Comparison of ENCODE assay signal across 17 cellular contexts in genomic region chr10:6008497-6009142, GRCh38. TPM values are rescaled to one million over a fixed set of nuclear protein-coding genes. Genes with fewer than 3 reads are reported as not detected.
DNase-seq lines count a peak whose midpoint lies in the region; ATAC-seq and TF ChIP-seq lines count a peak whose summit lies in the region.
"Had no signal": no experiment of that assay in that cellular context is flagged by ENCODE, and none has a peak within 500 bp of the region (broad histone marks: within the 10 kb centered on the region; RNA-seq: fewer than 3 reads in every experiment).

No MANE protein-coding gene starts in this region.

- H3K4me1 ChIP-seq in esophagus squamous epithelium (peaks cover 0 to 18% (median 3%) of the 10 kb centered on the region in 3 donors), lung (ENCODE audit: control insufficient read depth in 2 of 2, insufficient read depth in 2 of 2, low read length in 2 of 2) (peaks cover 0 to 3% of the 10 kb centered on the region in 2 donors), upper lobe of left lung (peaks cover 0 to 4% (median 0%) of the 10 kb centered on the region in 4 donors)

- H3K27me3 ChIP-seq in esophagus squamous epithelium (no peaks in the 10 kb centered on the region), lung (ENCODE audit: control insufficient read depth, insufficient read depth) (no peaks in the 10 kb centered on the region), upper lobe of left lung (no peaks in the 10 kb centered on the region)

- H3K36me3 Mint-ChIP-seq in activated naive CD4-positive, alpha-beta T cell treated with anti-CD3 and anti-CD28 coated beads, Interleukin-2, amount 50 U/mL, for 72 hours: peaks cover 10 to 32% of the 10 kb centered on the region in 2 donors
- H3K36me3 Mint-ChIP-seq: brain had no signal

- H3K9me3 Mint-ChIP-seq in activated naive CD4-positive, alpha-beta T cell treated with anti-CD3 and anti-CD28 coated beads, Interleukin-2, amount 50 U/mL, for 72 hours: peaks cover 0 to 4% of the 10 kb centered on the region in 2 donors

- intact Hi-C loops in esophagus squamous epithelium (cut with DNase I): no loop called here

- TF ChIP-seq POLR2A in esophagus squamous epithelium (IDR thresholded peaks at IDR 0.05): no peak
- TF ChIP-seq POLR2A in upper lobe of left lung (IDR thresholded peaks at IDR 0.05): no peak

- H3K27ac ChIP-seq in esophagus squamous epithelium: peak overlapping the region; percentile 6 to 70 (median 38)
- peak overlapping the region; percentile 9 to 40 for H3K27ac ChIP-seq in lung (ENCODE audit: low read depth in 1 of 2, low read length in 1 of 2)
- H3K27ac ChIP-seq in upper lobe of left lung: peak overlapping the region; percentile 5 to 40 (median 18)

- 33 to 34% methylated on average over 5 of the region's 5 CpGs for WGBS in esophagus squamous epithelium, 2 donors
- WGBS in lung, 2 donors: 68 to 79% methylated on average over 5 of the region's 5 CpGs
- WGBS in upper lobe of left lung, 2 donors: 66 to 70% methylated on average over 5 of the region's 5 CpGs

- TF ChIP-seq CTCF in esophagus squamous epithelium (IDR thresholded peaks at IDR 0.05): no peak
- TF ChIP-seq CTCF in lung (IDR thresholded peaks at IDR 0.05; ENCODE audit: control extremely low read depth, extremely low read depth): no peak
- no peak for TF ChIP-seq CTCF in upper lobe of left lung (IDR thresholded peaks at IDR 0.05)

- peaks cover 0 to 12% (median 6%) of the 10 kb centered on the region in 3 donors for H3K9me3 ChIP-seq in esophagus squamous epithelium
- peaks cover 3% of the 10 kb centered on the region in 2 donors for H3K9me3 ChIP-seq in lung (ENCODE audit: control insufficient read depth in 2 of 2, insufficient read depth in 1 of 2, low read length in 1 of 2)
- peaks cover 0 to 8% (median 0%) of the 10 kb centered on the region in 4 donors for H3K9me3 ChIP-seq in upper lobe of left lung

- no peaks in the 10 kb centered on the region for H3K36me3 ChIP-seq in esophagus squamous epithelium
- no peaks in the 10 kb centered on the region for H3K36me3 ChIP-seq in lung (ENCODE audit: control insufficient read depth in 2 of 2, insufficient read depth in 2 of 2, low read length in 2 of 2)
- no peaks in the 10 kb centered on the region for H3K36me3 ChIP-seq in upper lobe of left lung

- peak overlapping the region in 2 of 4 donors; percentile 19 to 48 for H3K4me3 ChIP-seq in esophagus squamous epithelium
- H3K4me3 ChIP-seq in lung: no peak overlapping the region
- peak overlapping the region in 2 of 4 donors; percentile 3 to 14 for H3K4me3 ChIP-seq in upper lobe of left lung

- ATAC-seq in activated naive CD4-positive, alpha-beta T cell treated with anti-CD3 and anti-CD28 coated beads, Interleukin-2, amount 50 U/mL, for 72 hours: no peak
- ATAC-seq in lung (ENCODE audit: insufficient read depth, low FRiP score) (no peak), upper lobe of left lung (ENCODE audit: low FRiP score in 2 of 2) (no peak)

- DNase-seq in activated naive CD4-positive, alpha-beta T cell treated with anti-CD3 and anti-CD28 coated beads, Interleukin-2, amount 50 U/mL, for 72 hours (ENCODE audit: low spot score in 2 of 2): no peak
- DNase-seq in activated naive CD4-positive, alpha-beta T cell (lab: John Stamatoyannopoulos, UW): no peak
- DNase-seq in esophagus squamous epithelium (lab: John Stamatoyannopoulos, UW): no peak
- no peak for DNase-seq in lung (ENCODE audit: low spot score)
- no peak for DNase-seq in upper lobe of left lung
- DNase-seq in kidney tubule cell (ENCODE audit: low spot score): no peak
- DNase-seq in SIG-M5 treated with dmso at 0.1 percent for 504 hours (lab: John Stamatoyannopoulos, UW; ENCODE audit: unreplicated experiment): no peak
- DNase-seq in NCI-H510A treated with DMSO at 0.1 percent for 48 hours (lab: John Stamatoyannopoulos, UW): no peak
- DNase-seq: activated CD4-positive, alpha-beta memory T cell treated with anti-CD3 and anti-CD28 coated beads, Interleukin-2, amount 10 ng/mL, durations not matched to agents 7 days and 5 days; activated gamma-delta T cell treated with Interleukin-2 at 50 U/mL for 16 hours; Calu3; effector CD8-positive, alpha-beta T cell; NCI-H1694 treated with DMSO at 0.1 percent for 48 hours; NCI-H446 treated with DMSO at 0.1 percent for 48 hours; occipital lobe had no signal

- H3K27ac Mint-ChIP-seq in activated naive CD4-positive, alpha-beta T cell treated with anti-CD3 and anti-CD28 coated beads, Interleukin-2, amount 50 U/mL, for 72 hours: peak overlapping the region; percentile 30 to 86
- H3K27ac Mint-ChIP-seq: activated CD4-positive, alpha-beta memory T cell treated with anti-CD3 and anti-CD28 coated beads, Interleukin-2, amount 10 ng/mL, durations not matched to agents 7 days and 5 days; brain had no signal

- no peak for TF ChIP-seq EP300 in upper lobe of left lung (IDR thresholded peaks at IDR 0.05)

RNA-seq across cellular contexts. Expression of gene IL15RA, which starts 31.3 kb away (rescaled TPM):
- 10 to 100 TPM in 1 of 2 donors, 1 to 10 TPM in 1; 6.6 to 16.7 TPM for total RNA-seq in activated naive CD4-positive, alpha-beta T cell treated with anti-CD3 and anti-CD28 coated beads, Interleukin-2, amount 50 U/mL, for 72 hours
- total RNA-seq in esophagus squamous epithelium (10 to 100 TPM in 2 of 4 donors, 1 to 10 TPM in 2; 7.1 to 15.6 (median 11.0) TPM), lung (10 to 100 TPM; 13.2 to 40.0 TPM), upper lobe of left lung (10 to 100 TPM; 28.0 to 72.6 (median 35.1) TPM)
- 10 to 100 TPM; 25.5 to 67.7 TPM for polyA plus RNA-seq in lung
- total RNA-seq: frontal cortex, occipital lobe had no signal

RNA-seq across cellular contexts. Expression of gene IL2RA, which starts 53.5 kb away (rescaled TPM):
- total RNA-seq in activated naive CD4-positive, alpha-beta T cell treated with anti-CD3 and anti-CD28 coated beads, Interleukin-2, amount 50 U/mL, for 72 hours: 100 to 1,000 TPM; 531 to 706 TPM
- total RNA-seq in esophagus squamous epithelium: 1 to 10 TPM in 2 of 4 donors, under 1 TPM in 1, not detected in 1; 0.70 to 3.8 (median 3.0) TPM
- 1 to 10 TPM; 1.2 to 5.7 TPM for total RNA-seq in lung
- polyA plus RNA-seq in lung: 10 to 100 TPM in 1 of 2 donors, under 1 TPM in 1; 0.24 to 10.3 TPM
- 1 to 10 TPM in 4 of 6 donors, under 1 TPM in 1, not detected in 1; 0.91 to 8.4 (median 4.0) TPM for total RNA-seq in upper lobe of left lung
- total RNA-seq: Calu3, frontal cortex, occipital lobe had no signal

Comparison
In these comparisons a context has a peak if more than half of its experiments do, and no peak if none do; other contexts are left out.
1. RNA of gene IL2RA, which starts 53.5 kb away (total RNA-seq): 531 to 706 TPM in activated naive CD4-positive, alpha-beta T cell treated with anti-CD3 and anti-CD28 coated beads, Interleukin-2, amount 50 U/mL, for 72 hours; 1.2 to 5.7 TPM in lung, 0.91 to 8.4 TPM in upper lobe of left lung and 0.70 to 3.8 TPM in esophagus squamous epithelium; every median in the first group is over 10 times any median in the second.
2. Peak in every context shown above with its lines, with median percentiles within 50 percentile points of each other: H3K27ac ChIP-seq.